ENCODE assay signal across 11 cellular contexts in genomic region chr17:12089809-12090384, GRCh38.
A peak's percentile ranks its signal among the peaks of the same experiment; 100 is the strongest.
DNase-seq lines count a peak whose midpoint lies in the region; ATAC-seq and TF ChIP-seq lines count a peak whose summit lies in the region.
"Had no signal": no experiment of that assay in that cellular context is flagged by ENCODE, and none has a peak within 500 bp of the region (broad histone marks: within the 10 kb centered on the region; RNA-seq: fewer than 3 reads in every experiment).

No MANE protein-coding gene starts in this region.

- intact Hi-C loops in mammary epithelial cell (cut with micrococcal nuclease), result loop anchor here (5.0 kb wide), 1 partner anchor 68 kb away; the partner anchor contains the start of gene MAP2K4
- intact Hi-C loops in CD4-positive, alpha-beta T cell (cut with DNase I, micrococcal nuclease), result no loop called here

- peaks cover 68% of the 10 kb centered on the region for H3K36me3 Mint-ChIP-seq in CD4-positive, alpha-beta T cell (ENCODE audit: low read depth)

- in situ Hi-C loops in mammary epithelial cell (cut with MboI; ENCODE audit: low sequenced_read_pairs in 2 of 2), result no loop called here

- H3K36me3 ChIP-seq in mammary epithelial cell (ENCODE audit: insufficient read depth, low read length) (peaks cover 2% of the 10 kb centered on the region), MM.1S (replicated peaks; ENCODE audit: insufficient read depth, low read length) (no peaks in the 10 kb centered on the region)

- dilution Hi-C loops in mammary epithelial cell (cut with HindIII; ENCODE audit: low sequenced_read_pairs), result no loop called here

- H3K4me2 ChIP-seq in mammary epithelial cell (ENCODE audit: insufficient read depth, low read depth, low read length) (peak overlapping the region; percentile 62), MM.1S (ENCODE audit: low read depth, low read length) (no peak overlapping the region)

- no peak overlapping the region for H3K4me3 ChIP-seq in mammary epithelial cell (replicated peaks in 1 of 3; ENCODE audit: insufficient read depth in 1 of 3, low read depth in 2 of 3, low read length in 3 of 3)
- H3K4me3 ChIP-seq in MM.1S (ENCODE audit: low read length), result no peak overlapping the region

- H3K9me3 ChIP-seq in mammary epithelial cell (replicated peaks; ENCODE audit: insufficient read depth, low read length), result no peaks in the 10 kb centered on the region
- H3K9me3 ChIP-seq in CD4-positive, alpha-beta T cell (ENCODE audit: control insufficient read depth, low read length), result no peaks in the 10 kb centered on the region
- no peaks in the 10 kb centered on the region for H3K9me3 ChIP-seq in MM.1S (replicated peaks; ENCODE audit: insufficient read depth, low read length)

- H3K4me1 ChIP-seq in mammary epithelial cell (ENCODE audit: insufficient read depth, low read length) (peaks cover 15% of the 10 kb centered on the region), MM.1S (ENCODE audit: low read length) (no peaks in the 10 kb centered on the region)

- ATAC-seq in CD4-positive, alpha-beta T cell (ENCODE audit: poor library complexity), result no peak

- peaks cover 41% of the 10 kb centered on the region for H3K4me1 Mint-ChIP-seq in CD4-positive, alpha-beta T cell (ENCODE audit: low read depth)

- H3K4me3 Mint-ChIP-seq in CD4-positive, alpha-beta T cell, result no peak overlapping the region
- H3K4me3 Mint-ChIP-seq: IgD-negative memory B cell had no signal

- no peak overlapping the region for H3K9ac ChIP-seq in mammary epithelial cell (ENCODE audit: insufficient read depth, low read length)
- H3K9ac ChIP-seq in MM.1S (ENCODE audit: low read length), result no peak overlapping the region
- H3K9ac ChIP-seq: parathyroid adenoma had no signal

- H3K27me3 Mint-ChIP-seq in CD4-positive, alpha-beta T cell, result no peaks in the 10 kb centered on the region
- H3K27me3 Mint-ChIP-seq: IgD-negative memory B cell had no signal

- H4K20me1 ChIP-seq in mammary epithelial cell (ENCODE audit: insufficient read depth, low read length) (no peaks in the 10 kb centered on the region), MM.1S (ENCODE audit: insufficient read depth, low read length) (no peaks in the 10 kb centered on the region)

- POLR2A ChIA-PET in CD4-positive, alpha-beta T cell (lab: Charles Lee), result no interaction called here

- no TSS peak for BruUV-seq in mammary epithelial cell (replicated peaks; lab: Mats Ljungman, UMichigan)

- H3K27me3 ChIP-seq in mammary epithelial cell (ENCODE audit: insufficient read depth, low read length) (no peaks in the 10 kb centered on the region), MM.1S (replicated peaks; ENCODE audit: insufficient read depth, low read length) (no peaks in the 10 kb centered on the region)
- no peaks in the 10 kb centered on the region for H3K27me3 ChIP-seq in CD4-positive, alpha-beta T cell (ENCODE audit: control insufficient read depth, insufficient read depth, low read length)

- CTCF ChIA-PET in mammary epithelial cell (lab: Charles Lee; ENCODE audit: low non-redundant PET), result interaction anchor here (0.6 to 0.7 kb wide), 2 partner anchors 35 to 179 kb away, joined by 3 read pairs; no protein-coding TSS in a partner anchor
- CTCF ChIA-PET in CD4-positive, alpha-beta T cell (lab: Charles Lee), result no interaction called here

- H3K9me3 Mint-ChIP-seq in CD4-positive, alpha-beta T cell, result no peaks in the 10 kb centered on the region
- H3K9me3 Mint-ChIP-seq: IgD-negative memory B cell had no signal

- TF ChIP-seq CTCF in mammary epithelial cell (conservative IDR thresholded peaks at IDR 0.05 in 1 of 2, IDR thresholded peaks at IDR 0.05 in 1 of 2; ENCODE audit: extremely low read depth in 1 of 2, insufficient read depth in 1 of 2, low read depth in 1 of 2, low read length in 2 of 2) (no peak), MM.1S (IDR thresholded peaks at IDR 0.05; ENCODE audit: low read length) (no peak)
- TF ChIP-seq CTCF in CD4-positive, alpha-beta T cell (IDR thresholded peaks at IDR 0.05), result no peak

- no peaks in the 10 kb centered on the region for H3F3A ChIP-seq in MM.1S (ENCODE audit: insufficient read depth, low read length)

- 41% methylated on average over 3 of the region's 3 CpGs for WGBS in mammary epithelial cell (ENCODE audit: low coverage, missing lambda C conversion rate)

- no peaks in the 10 kb centered on the region for H3K9me2 ChIP-seq in MM.1S (replicated peaks; ENCODE audit: insufficient read depth, low read length)

- H3K27ac Mint-ChIP-seq in CD4-positive, alpha-beta T cell, result no peak overlapping the region

- DNase-seq in GM03348 (ENCODE audit: low spot score) (peak; percentile 28), NCI-H2107 (lab: John Stamatoyannopoulos, UW) (peak; percentile 5), mammary epithelial cell (peak; percentile 52), pulmonary artery endothelial cell (ENCODE audit: low read depth, low spot score) (peak; percentile 39), MM.1S (no peak), superior temporal gyrus (ENCODE audit: extremely low spot score) (no peak)
- no peak for DNase-seq in CD4-positive, alpha-beta T cell
- no peak for DNase-seq in stimulated activated CD4-positive, alpha-beta T cell treated with anti-CD3 and anti-CD28 coated beads, Interleukin-2, amount 100 ng/mL, for 24 hours
- DNase-seq: kidney had no signal

- H3K27ac ChIP-seq in mammary epithelial cell (ENCODE audit: insufficient read depth, low read depth, low read length) (peak overlapping the region; percentile 10), MM.1S (ENCODE audit: low read length) (no peak overlapping the region)
- H3K27ac ChIP-seq in CD4-positive, alpha-beta T cell (ENCODE audit: low read depth, low read length), result no peak overlapping the region
- H3K27ac ChIP-seq: parathyroid adenoma had no signal

- H2AFZ ChIP-seq in mammary epithelial cell (ENCODE audit: low read depth, low read length), result peak overlapping the region; percentile 26
- no peak overlapping the region for H2AFZ ChIP-seq in MM.1S (ENCODE audit: low read length)
- H2AFZ ChIP-seq: parathyroid adenoma had no signal

- H3K79me2 ChIP-seq in mammary epithelial cell (ENCODE audit: insufficient read depth, low read length) (peaks cover 60% of the 10 kb centered on the region), MM.1S (ENCODE audit: low read length) (no peaks in the 10 kb centered on the region)

Comparison
In these comparisons a context has a peak if more than half of its experiments do, and no peak if none do; other contexts are left out.
1. DNase-seq: peak in GM03348 (single experiment), NCI-H2107 (single experiment), mammary epithelial cell (single experiment) and pulmonary artery endothelial cell (single experiment); none in CD4-positive, alpha-beta T cell (0 of 10), stimulated activated CD4-positive, alpha-beta T cell treated with anti-CD3 and anti-CD28 coated beads, Interleukin-2, amount 100 ng/mL, for 24 hours (0 of 2), MM.1S (single experiment) and superior temporal gyrus (single experiment).